1 cellular context compared by ENCODE assay signal in the genomic region with DNA sequence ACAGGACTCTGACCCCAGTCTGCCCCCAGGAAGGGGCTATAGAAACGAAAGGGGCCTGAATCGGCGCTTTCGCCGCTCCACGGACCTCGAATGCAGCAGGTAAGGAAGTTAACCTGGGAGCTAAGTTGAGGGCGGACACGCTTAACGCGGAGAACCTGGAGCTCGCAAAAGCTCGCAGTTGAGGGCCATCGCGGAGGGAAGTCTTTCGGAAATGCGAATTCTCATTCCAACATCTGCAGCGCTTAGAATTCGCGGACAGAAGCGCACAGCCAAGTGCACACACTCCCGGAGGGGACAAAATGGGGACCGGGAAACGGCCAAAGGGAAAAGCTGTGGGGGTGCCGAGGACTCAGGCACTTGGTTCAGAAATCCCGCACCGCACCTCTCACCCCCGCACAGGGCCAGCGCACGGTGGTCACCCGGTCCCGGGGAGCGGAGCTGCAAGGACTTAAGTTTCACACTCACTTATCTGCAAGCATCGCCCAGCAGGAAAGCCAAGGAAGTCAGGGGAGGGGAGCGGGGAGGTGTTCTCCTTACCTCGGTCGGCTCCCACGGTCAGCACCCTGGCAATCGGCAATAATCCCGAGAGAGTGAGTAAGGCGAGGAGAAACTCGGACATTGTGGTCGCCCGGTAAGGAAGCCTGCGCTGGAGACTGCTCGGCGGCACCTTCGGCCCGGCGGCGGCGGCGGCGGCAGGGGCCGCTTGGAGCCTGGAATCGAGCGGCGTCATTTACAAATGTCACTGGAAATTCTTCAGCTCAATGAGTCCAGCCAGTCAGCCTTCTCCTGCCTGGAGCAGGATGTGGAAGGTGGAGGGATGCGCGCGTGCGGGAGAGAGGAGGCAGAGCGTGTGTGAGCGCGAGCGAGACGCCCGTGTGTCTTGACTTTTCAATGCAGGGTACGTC.
TF ChIP-seq lines count a peak whose summit lies in the region.

No MANE protein-coding gene starts in this region.

TF ChIP-seq in HepG2, 621 proteins besides CTCF, POLR2A, EP300 and RAD21 (continued from another document and continues in another):
- no peak for TF ChIP-seq ZHX2 (IDR thresholded peaks at IDR 0.05; ENCODE audit: low read depth)
- no peak for TF ChIP-seq ZHX2 (CRISPR knock-in tag; IDR thresholded peaks at IDR 0.05; ENCODE audit: borderline replicate concordance)
- TF ChIP-seq, protein P1, sequence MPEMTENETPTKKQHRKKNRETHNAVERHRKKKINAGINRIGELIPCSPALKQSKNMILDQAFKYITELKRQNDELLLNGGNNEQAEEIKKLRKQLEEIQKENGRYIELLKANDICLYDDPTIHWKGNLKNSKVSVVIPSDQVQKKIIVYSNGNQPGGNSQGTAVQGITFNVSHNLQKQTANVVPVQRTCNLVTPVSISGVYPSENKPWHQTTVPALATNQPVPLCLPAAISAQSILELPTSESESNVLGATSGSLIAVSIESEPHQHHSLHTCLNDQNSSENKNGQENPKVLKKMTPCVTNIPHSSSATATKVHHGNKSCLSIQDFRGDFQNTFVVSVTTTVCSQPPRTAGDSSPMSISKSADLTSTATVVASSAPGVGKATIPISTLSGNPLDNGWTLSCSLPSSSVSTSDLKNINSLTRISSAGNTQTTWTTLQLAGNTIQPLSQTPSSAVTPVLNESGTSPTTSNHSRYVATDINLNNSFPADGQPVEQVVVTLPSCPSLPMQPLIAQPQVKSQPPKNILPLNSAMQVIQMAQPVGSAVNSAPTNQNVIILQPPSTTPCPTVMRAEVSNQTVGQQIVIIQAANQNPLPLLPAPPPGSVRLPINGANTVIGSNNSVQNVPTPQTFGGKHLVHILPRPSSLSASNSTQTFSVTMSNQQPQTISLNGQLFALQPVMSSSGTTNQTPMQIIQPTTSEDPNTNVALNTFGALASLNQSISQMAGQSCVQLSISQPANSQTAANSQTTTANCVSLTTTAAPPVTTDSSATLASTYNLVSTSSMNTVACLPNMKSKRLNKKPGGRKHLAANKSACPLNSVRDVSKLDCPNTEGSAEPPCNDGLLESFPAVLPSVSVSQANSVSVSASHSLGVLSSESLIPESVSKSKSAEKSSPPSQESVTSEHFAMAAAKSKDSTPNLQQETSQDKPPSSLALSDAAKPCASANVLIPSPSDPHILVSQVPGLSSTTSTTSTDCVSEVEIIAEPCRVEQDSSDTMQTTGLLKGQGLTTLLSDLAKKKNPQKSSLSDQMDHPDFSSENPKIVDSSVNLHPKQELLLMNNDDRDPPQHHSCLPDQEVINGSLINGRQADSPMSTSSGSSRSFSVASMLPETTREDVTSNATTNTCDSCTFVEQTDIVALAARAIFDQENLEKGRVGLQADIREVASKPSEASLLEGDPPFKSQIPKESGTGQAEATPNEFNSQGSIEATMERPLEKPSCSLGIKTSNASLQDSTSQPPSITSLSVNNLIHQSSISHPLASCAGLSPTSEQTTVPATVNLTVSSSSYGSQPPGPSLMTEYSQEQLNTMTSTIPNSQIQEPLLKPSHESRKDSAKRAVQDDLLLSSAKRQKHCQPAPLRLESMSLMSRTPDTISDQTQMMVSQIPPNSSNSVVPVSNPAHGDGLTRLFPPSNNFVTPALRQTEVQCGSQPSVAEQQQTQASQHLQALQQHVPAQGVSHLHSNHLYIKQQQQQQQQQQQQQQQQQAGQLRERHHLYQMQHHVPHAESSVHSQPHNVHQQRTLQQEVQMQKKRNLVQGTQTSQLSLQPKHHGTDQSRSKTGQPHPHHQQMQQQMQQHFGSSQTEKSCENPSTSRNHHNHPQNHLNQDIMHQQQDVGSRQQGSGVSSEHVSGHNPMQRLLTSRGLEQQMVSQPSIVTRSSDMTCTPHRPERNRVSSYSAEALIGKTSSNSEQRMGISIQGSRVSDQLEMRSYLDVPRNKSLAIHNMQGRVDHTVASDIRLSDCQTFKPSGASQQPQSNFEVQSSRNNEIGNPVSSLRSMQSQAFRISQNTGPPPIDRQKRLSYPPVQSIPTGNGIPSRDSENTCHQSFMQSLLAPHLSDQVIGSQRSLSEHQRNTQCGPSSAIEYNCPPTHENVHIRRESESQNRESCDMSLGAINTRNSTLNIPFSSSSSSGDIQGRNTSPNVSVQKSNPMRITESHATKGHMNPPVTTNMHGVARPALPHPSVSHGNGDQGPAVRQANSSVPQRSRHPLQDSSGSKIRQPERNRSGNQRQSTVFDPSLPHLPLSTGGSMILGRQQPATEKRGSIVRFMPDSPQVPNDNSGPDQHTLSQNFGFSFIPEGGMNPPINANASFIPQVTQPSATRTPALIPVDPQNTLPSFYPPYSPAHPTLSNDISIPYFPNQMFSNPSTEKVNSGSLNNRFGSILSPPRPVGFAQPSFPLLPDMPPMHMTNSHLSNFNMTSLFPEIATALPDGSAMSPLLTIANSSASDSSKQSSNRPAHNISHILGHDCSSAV (CRISPR knock-in tag; IDR thresholded peaks at IDR 0.05; ENCODE audit: borderline replicate concordance) = no peak
- TF ChIP-seq CEBPG (CRISPR knock-in tag; IDR thresholded peaks at IDR 0.05) = no peak
- no peak for TF ChIP-seq SMAD1 (CRISPR knock-in tag; IDR thresholded peaks at IDR 0.05; ENCODE audit: borderline replicate concordance, low read depth)
- peak; percentile 37; the same call in 1 of the 2 replicates for TF ChIP-seq GABPB1 (CRISPR knock-in tag; IDR thresholded peaks at IDR 0.05)
- TF ChIP-seq GTF3A (CRISPR knock-in tag; conservative IDR thresholded peaks at IDR 0.05) = no peak
- no peak for TF ChIP-seq ESRRA (CRISPR knock-in tag; IDR thresholded peaks at IDR 0.05; ENCODE audit: low read depth)
- no peak for TF ChIP-seq ZNF709 (CRISPR knock-in tag; IDR thresholded peaks at IDR 0.05)
- TF ChIP-seq, protein P2, sequence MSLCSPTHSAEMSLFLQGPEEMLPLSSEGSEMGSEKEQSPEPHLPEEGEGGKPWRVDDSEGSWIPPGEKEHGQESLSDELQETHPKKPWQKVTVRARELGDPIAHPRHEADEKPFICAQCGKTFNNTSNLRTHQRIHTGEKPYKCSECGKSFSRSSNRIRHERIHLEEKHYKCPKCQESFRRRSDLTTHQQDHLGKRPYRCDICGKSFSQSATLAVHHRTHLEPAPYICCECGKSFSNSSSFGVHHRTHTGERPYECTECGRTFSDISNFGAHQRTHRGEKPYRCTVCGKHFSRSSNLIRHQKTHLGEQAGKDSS (CRISPR knock-in tag; IDR thresholded peaks at IDR 0.05; ENCODE audit: borderline replicate concordance, low read depth) = no peak
- 0 out of 2 replicates have a peak, but pooled peaks have one; percentile 25 for TF ChIP-seq MAX (IDR thresholded peaks at IDR 0.05)
- TF ChIP-seq ZNF33B (CRISPR knock-in tag; IDR thresholded peaks at IDR 0.05) = no peak
- TF ChIP-seq TCF7 (IDR thresholded peaks at IDR 0.05; ENCODE audit: low read depth) = no peak
- TF ChIP-seq, protein P3, sequence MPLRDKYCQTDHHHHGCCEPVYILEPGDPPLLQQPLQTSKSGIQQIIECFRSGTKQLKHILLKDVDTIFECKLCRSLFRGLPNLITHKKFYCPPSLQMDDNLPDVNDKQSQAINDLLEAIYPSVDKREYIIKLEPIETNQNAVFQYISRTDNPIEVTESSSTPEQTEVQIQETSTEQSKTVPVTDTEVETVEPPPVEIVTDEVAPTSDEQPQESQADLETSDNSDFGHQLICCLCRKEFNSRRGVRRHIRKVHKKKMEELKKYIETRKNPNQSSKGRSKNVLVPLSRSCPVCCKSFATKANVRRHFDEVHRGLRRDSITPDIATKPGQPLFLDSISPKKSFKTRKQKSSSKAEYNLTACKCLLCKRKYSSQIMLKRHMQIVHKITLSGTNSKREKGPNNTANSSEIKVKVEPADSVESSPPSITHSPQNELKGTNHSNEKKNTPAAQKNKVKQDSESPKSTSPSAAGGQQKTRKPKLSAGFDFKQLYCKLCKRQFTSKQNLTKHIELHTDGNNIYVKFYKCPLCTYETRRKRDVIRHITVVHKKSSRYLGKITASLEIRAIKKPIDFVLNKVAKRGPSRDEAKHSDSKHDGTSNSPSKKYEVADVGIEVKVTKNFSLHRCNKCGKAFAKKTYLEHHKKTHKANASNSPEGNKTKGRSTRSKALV (CRISPR knock-in tag; IDR thresholded peaks at IDR 0.05) = peak; percentile 71
- TF ChIP-seq ZBTB7A (CRISPR knock-in tag; IDR thresholded peaks at IDR 0.05) = no peak
- TF ChIP-seq, protein P4, sequence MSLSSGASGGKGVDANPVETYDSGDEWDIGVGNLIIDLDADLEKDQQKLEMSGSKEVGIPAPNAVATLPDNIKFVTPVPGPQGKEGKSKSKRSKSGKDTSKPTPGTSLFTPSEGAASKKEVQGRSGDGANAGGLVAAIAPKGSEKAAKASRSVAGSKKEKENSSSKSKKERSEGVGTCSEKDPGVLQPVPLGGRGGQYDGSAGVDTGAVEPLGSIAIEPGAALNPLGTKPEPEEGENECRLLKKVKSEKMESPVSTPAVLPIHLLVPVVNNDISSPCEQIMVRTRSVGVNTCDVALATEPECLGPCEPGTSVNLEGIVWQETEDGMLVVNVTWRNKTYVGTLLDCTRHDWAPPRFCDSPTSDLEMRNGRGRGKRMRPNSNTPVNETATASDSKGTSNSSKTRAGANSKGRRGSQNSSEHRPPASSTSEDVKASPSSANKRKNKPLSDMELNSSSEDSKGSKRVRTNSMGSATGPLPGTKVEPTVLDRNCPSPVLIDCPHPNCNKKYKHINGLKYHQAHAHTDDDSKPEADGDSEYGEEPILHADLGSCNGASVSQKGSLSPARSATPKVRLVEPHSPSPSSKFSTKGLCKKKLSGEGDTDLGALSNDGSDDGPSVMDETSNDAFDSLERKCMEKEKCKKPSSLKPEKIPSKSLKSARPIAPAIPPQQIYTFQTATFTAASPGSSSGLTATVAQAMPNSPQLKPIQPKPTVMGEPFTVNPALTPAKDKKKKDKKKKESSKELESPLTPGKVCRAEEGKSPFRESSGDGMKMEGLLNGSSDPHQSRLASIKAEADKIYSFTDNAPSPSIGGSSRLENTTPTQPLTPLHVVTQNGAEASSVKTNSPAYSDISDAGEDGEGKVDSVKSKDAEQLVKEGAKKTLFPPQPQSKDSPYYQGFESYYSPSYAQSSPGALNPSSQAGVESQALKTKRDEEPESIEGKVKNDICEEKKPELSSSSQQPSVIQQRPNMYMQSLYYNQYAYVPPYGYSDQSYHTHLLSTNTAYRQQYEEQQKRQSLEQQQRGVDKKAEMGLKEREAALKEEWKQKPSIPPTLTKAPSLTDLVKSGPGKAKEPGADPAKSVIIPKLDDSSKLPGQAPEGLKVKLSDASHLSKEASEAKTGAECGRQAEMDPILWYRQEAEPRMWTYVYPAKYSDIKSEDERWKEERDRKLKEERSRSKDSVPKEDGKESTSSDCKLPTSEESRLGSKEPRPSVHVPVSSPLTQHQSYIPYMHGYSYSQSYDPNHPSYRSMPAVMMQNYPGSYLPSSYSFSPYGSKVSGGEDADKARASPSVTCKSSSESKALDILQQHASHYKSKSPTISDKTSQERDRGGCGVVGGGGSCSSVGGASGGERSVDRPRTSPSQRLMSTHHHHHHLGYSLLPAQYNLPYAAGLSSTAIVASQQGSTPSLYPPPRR (CRISPR knock-in tag; IDR thresholded peaks at IDR 0.05; ENCODE audit: borderline replicate concordance) = no peak
- no peak for TF ChIP-seq FOXK1 (CRISPR knock-in tag; IDR thresholded peaks at IDR 0.05; ENCODE audit: borderline replicate concordance, low read depth)
- TF ChIP-seq AHR (CRISPR knock-in tag; IDR thresholded peaks at IDR 0.05) = no peak
- no peak for TF ChIP-seq MEIS2 (CRISPR knock-in tag; IDR thresholded peaks at IDR 0.05)
- no peak for TF ChIP-seq NFE2 (CRISPR knock-in tag; IDR thresholded peaks at IDR 0.05)
- TF ChIP-seq ZFP36L1 (CRISPR knock-in tag; IDR thresholded peaks at IDR 0.05) = no peak
- no peak; the same call in 1 of the 2 replicates for TF ChIP-seq FOSL2 (CRISPR knock-in tag; IDR thresholded peaks at IDR 0.05)
- no peak for TF ChIP-seq ZNF280B (CRISPR knock-in tag; IDR thresholded peaks at IDR 0.05; ENCODE audit: borderline replicate concordance)
- TF ChIP-seq ZNF3 (CRISPR knock-in tag; IDR thresholded peaks at IDR 0.05) = no peak
- TF ChIP-seq ZNF746 (CRISPR knock-in tag; IDR thresholded peaks at IDR 0.05) = no peak
- no peak for TF ChIP-seq FOXP1 (IDR thresholded peaks at IDR 0.05)
- TF ChIP-seq FOXP1 (CRISPR knock-in tag; IDR thresholded peaks at IDR 0.05) = no peak
- TF ChIP-seq ATF1 (CRISPR knock-in tag; IDR thresholded peaks at IDR 0.05) = no peak
